Comparison of ENCODE assay signal across 1 cellular context in genomic region chr6:153103256-153103655, GRCh38.
TF ChIP-seq lines count a peak whose summit lies in the region.

No MANE protein-coding gene starts in this region.

TF ChIP-seq in GM23338, 12 proteins besides CTCF, POLR2A, EP300 and RAD21:
- TF ChIP-seq, protein P1, sequence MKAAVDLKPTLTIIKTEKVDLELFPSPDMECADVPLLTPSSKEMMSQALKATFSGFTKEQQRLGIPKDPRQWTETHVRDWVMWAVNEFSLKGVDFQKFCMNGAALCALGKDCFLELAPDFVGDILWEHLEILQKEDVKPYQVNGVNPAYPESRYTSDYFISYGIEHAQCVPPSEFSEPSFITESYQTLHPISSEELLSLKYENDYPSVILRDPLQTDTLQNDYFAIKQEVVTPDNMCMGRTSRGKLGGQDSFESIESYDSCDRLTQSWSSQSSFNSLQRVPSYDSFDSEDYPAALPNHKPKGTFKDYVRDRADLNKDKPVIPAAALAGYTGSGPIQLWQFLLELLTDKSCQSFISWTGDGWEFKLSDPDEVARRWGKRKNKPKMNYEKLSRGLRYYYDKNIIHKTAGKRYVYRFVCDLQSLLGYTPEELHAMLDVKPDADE (IDR thresholded peaks at IDR 0.05): no peak
- no peak for TF ChIP-seq JUNB (IDR thresholded peaks at IDR 0.05; ENCODE audit: unreplicated experiment)
